Comparison of ENCODE assay signal across 8 cellular contexts in genomic region chr11:67317365-67318238, GRCh38. TPM values are rescaled to one million over a fixed set of nuclear protein-coding genes. Genes with fewer than 3 reads are reported as not detected.
DNase-seq lines count a peak whose midpoint lies in the region; ATAC-seq lines count a peak whose summit lies in the region.

No MANE protein-coding gene starts in this region.

- H3K4me3 ChIP-seq in Jurkat, Clone E6-1 (ENCODE audit: low read length) = peak overlapping the region; percentile 84
- H3K4me3 ChIP-seq in muscle layer of colon (ENCODE audit: low read depth in 1 of 2, low read length in 2 of 2) = peak overlapping the region; percentile 81 to 85

- peak overlapping the region; percentile 86 for H3K4me3 Mint-ChIP-seq in activated T-cell treated with anti-CD3 and anti-CD28 coated beads, Interleukin-2, amount 50 U/mL, for 24 hours

- H3K27me3 Mint-ChIP-seq in activated T-cell treated with anti-CD3 and anti-CD28 coated beads, Interleukin-2, amount 50 U/mL, for 24 hours = peaks cover 4% of the 10 kb centered on the region

- peak; percentile 67 for ATAC-seq in GM21619 (IDR thresholded peaks at IDR 0.05; ENCODE audit: unreplicated experiment)
- peak; percentile 78 for ATAC-seq in esophagus mucosa

- peak overlapping the region; percentile 97 for H3K27ac Mint-ChIP-seq in activated T-cell treated with anti-CD3 and anti-CD28 coated beads, Interleukin-2, amount 50 U/mL, for 24 hours

- peak overlapping the region; percentile 80 for H3K27ac ChIP-seq in muscle layer of colon (ENCODE audit: low read depth, low read length)

- peak overlapping the region; percentile 61 for H3K9ac ChIP-seq in muscle layer of colon (ENCODE audit: low read length)

- H3K36me3 Mint-ChIP-seq in activated T-cell treated with anti-CD3 and anti-CD28 coated beads, Interleukin-2, amount 50 U/mL, for 24 hours (ENCODE audit: low read depth) = peaks cover 2% of the 10 kb centered on the region

- no peaks in the 10 kb centered on the region for H3K27me3 ChIP-seq in muscle layer of colon (ENCODE audit: control insufficient read depth in 1 of 2, insufficient read depth in 2 of 2, low read length in 2 of 2)

- no peaks in the 10 kb centered on the region for H3K36me3 ChIP-seq in muscle layer of colon (ENCODE audit: insufficient read depth, low read length)

- H3K9me3 Mint-ChIP-seq in activated T-cell treated with anti-CD3 and anti-CD28 coated beads, Interleukin-2, amount 50 U/mL, for 24 hours = no peaks in the 10 kb centered on the region

- H3K4me1 Mint-ChIP-seq in activated T-cell treated with anti-CD3 and anti-CD28 coated beads, Interleukin-2, amount 50 U/mL, for 24 hours (ENCODE audit: low read depth) = peaks cover 28% of the 10 kb centered on the region

- no peaks in the 10 kb centered on the region for H3K9me3 ChIP-seq in muscle layer of colon (ENCODE audit: low read length)

- DNase-seq in DMS79 (lab: John Stamatoyannopoulos, UW) (peak; percentile 95), OCI-M2 (lab: John Stamatoyannopoulos, UW; ENCODE audit: unreplicated experiment) (peak; percentile 82)
- peak; percentile 94 for DNase-seq in Jurkat, Clone E6-1 (ENCODE audit: low read depth, low spot score)
- peak; percentile 99 for DNase-seq in activated T-cell treated with anti-CD3 and anti-CD28 coated beads, Interleukin-2, amount 50 U/mL, for 24 hours
- peak; percentile 99 for DNase-seq in stimulated activated CD8-positive, alpha-beta memory T cell treated with anti-CD3 and anti-CD28 coated beads, Interleukin-7, amount 100 ng/mL, for 1 hour (ENCODE audit: low read depth in 2 of 2)

- H3K4me1 ChIP-seq in muscle layer of colon (ENCODE audit: insufficient read depth, low read length) = peaks cover 11% of the 10 kb centered on the region

RNA-seq across cellular contexts. Expression of gene SSH3, which starts 14.3 kb away (rescaled TPM):
- 1.0 TPM for polyA plus RNA-seq in Jurkat, Clone E6-1 (2012; ENCODE audit: insufficient read depth, insufficient read length)
- total RNA-seq in esophagus mucosa = 78.4 TPM

RNA-seq across cellular contexts. Expression of gene ANKRD13D, which starts 28.5 kb away (rescaled TPM):
- polyA plus RNA-seq in Jurkat, Clone E6-1 (2012; ENCODE audit: insufficient read depth, insufficient read length) = 58.7 TPM
- 45.2 TPM for total RNA-seq in esophagus mucosa

RNA-seq across cellular contexts. Expression of gene POLD4, which starts 35.7 kb away (rescaled TPM):
- polyA plus RNA-seq in Jurkat, Clone E6-1 (2012; ENCODE audit: insufficient read depth, insufficient read length) = 38.1 TPM
- 61.7 TPM for total RNA-seq in esophagus mucosa

RNA-seq across cellular contexts. Expression of gene GRK2, which starts 51.3 kb away (rescaled TPM):
- polyA plus RNA-seq in Jurkat, Clone E6-1 (2012; ENCODE audit: insufficient read depth, insufficient read length) = 140 TPM
- total RNA-seq in esophagus mucosa = 61.6 TPM

RNA-seq across cellular contexts. Expression of gene CLCF1, which starts 55.8 kb away (rescaled TPM):
- polyA plus RNA-seq in Jurkat, Clone E6-1 (2012; ENCODE audit: insufficient read depth, insufficient read length) = 0.92 TPM
- total RNA-seq in esophagus mucosa = 1.6 TPM

Comparison
In these comparisons a context has a peak if more than half of its experiments do, and no peak if none do; other contexts are left out.
1. Peak in every context shown above with its lines: DNase-seq, ATAC-seq, H3K4me3 ChIP-seq and H3K27ac ChIP-seq.